20 cellular contexts compared by ENCODE assay signal in the genomic region with DNA sequence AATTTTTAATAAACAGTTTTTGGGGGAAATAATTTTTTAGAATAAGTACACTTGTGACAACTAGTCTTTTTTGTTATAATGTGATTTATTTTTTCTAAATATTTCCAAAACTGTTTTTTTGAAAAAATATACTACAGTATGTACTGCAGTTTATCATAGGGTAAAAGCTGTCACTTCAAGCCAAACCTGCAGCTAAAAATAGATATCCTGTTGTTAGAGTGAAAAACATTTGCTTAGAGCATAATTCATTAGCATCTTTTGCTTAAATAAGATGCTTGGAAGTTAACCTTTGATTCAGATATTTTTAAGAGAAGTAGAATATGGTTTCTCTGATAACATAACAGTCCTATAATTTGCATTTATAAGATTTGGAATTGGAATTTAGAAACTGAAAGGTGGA. TPM values are rescaled to one million over a fixed set of nuclear protein-coding genes. Genes with fewer than 3 reads are reported as not detected.
A peak's percentile ranks its signal among the peaks of the same experiment; 100 is the strongest.
DNase-seq lines count a peak whose midpoint lies in the region; ATAC-seq and TF ChIP-seq lines count a peak whose summit lies in the region.
"Had no signal": no experiment of that assay in that cellular context is flagged by ENCODE, and none has a peak within 500 bp of the region (broad histone marks: within the 10 kb centered on the region; RNA-seq: fewer than 3 reads in every experiment).

No MANE protein-coding gene starts in this region.

- ATAC-seq in HG02759 (IDR thresholded peaks at IDR 0.05; ENCODE audit: unreplicated experiment) (no peak), GM18517 (IDR thresholded peaks at IDR 0.05; ENCODE audit: unreplicated experiment) (no peak)
- ATAC-seq: esophagus mucosa, GM12878, left lung had no signal

- H3K4me1 Mint-ChIP-seq in activated CD4-positive, alpha-beta T cell treated with anti-CD3 and anti-CD28 coated beads, Interleukin-2, amount 10 ng/mL, durations not matched to agents 24 days and 14 days = peaks cover 42% of the 10 kb centered on the region
- peaks cover 84 to 100% of the 10 kb centered on the region in 2 donors for H3K4me1 Mint-ChIP-seq in immature natural killer cell

- no peak overlapping the region for H3K27ac ChIP-seq in DOHH2 (ENCODE audit: low read depth, low read length)
- H3K27ac ChIP-seq: left lung, PC-9, thoracic aorta had no signal

- H3K4me3 ChIP-seq in DOHH2 (ENCODE audit: low read length) = peak overlapping the region; percentile 19; the same call in 1 of the 2 replicates
- H3K4me3 ChIP-seq: GM12878, left lung, PC-9, thoracic aorta had no signal

- H3K27me3 Mint-ChIP-seq in activated CD4-positive, alpha-beta T cell treated with anti-CD3 and anti-CD28 coated beads, Interleukin-2, amount 10 ng/mL, durations not matched to agents 24 days and 14 days = no peaks in the 10 kb centered on the region
- peaks cover 0 to 3% (median 0%) of the 10 kb centered on the region in 3 donors for H3K27me3 Mint-ChIP-seq in immature natural killer cell (ENCODE audit: low read depth in 3 of 3)
- H3K27me3 Mint-ChIP-seq: activated CD4-positive, alpha-beta memory T cell treated with anti-CD3 and anti-CD28 coated beads for 36 hours had no signal

- no peaks in the 10 kb centered on the region for H3K9me2 ChIP-seq in DOHH2 (replicated peaks; ENCODE audit: control insufficient read depth, low read length)

- peaks cover 12% of the 10 kb centered on the region; the same call in 1 of the 2 replicates for H3K36me3 ChIP-seq in DOHH2 (ENCODE audit: control insufficient read depth, low read length)
- H3K36me3 ChIP-seq: left lung, thoracic aorta had no signal

- H4K20me1 ChIP-seq in DOHH2 (ENCODE audit: control insufficient read depth, insufficient read depth, low read depth, low read length) = no peaks in the 10 kb centered on the region

- H3K4me3 Mint-ChIP-seq in activated CD4-positive, alpha-beta T cell treated with anti-CD3 and anti-CD28 coated beads, Interleukin-2, amount 10 ng/mL, durations not matched to agents 24 days and 14 days = peak overlapping the region; percentile 25
- peak overlapping the region; percentile 44 to 75 (median 66) for H3K4me3 Mint-ChIP-seq in immature natural killer cell
- H3K4me3 Mint-ChIP-seq: activated CD4-positive, alpha-beta memory T cell treated with anti-CD3 and anti-CD28 coated beads for 36 hours had no signal

- no peaks in the 10 kb centered on the region for H3K27me3 ChIP-seq in DOHH2 (ENCODE audit: control insufficient read depth, low read length)
- H3K27me3 ChIP-seq: left lung had no signal

- H3K27ac Mint-ChIP-seq in activated CD4-positive, alpha-beta T cell treated with anti-CD3 and anti-CD28 coated beads, Interleukin-2, amount 10 ng/mL, durations not matched to agents 24 days and 14 days = no peak overlapping the region
- peak overlapping the region in 4 of 6 donors; percentile 21 to 83 (median 40) for H3K27ac Mint-ChIP-seq in immature natural killer cell
- H3K27ac Mint-ChIP-seq: activated CD4-positive, alpha-beta memory T cell treated with anti-CD3 and anti-CD28 coated beads for 36 hours had no signal

- peak overlapping the region; percentile 46 for H3K4me2 ChIP-seq in DOHH2 (ENCODE audit: low read length)
- H3K4me2 ChIP-seq: PC-9 had no signal

- no peak for DNase-seq in activated CD4-positive, alpha-beta T cell treated with anti-CD3 and anti-CD28 coated beads, Interleukin-2, amount 10 ng/mL, durations not matched to agents 24 days and 14 days
- DNase-seq in activated CD4-positive, alpha-beta T cell treated with anti-CD3 and anti-CD28 coated beads, Interleukin-2, amount 50 U/mL, for 4 hours = no peak
- peak; percentile 34 for DNase-seq in OCI-M1 (lab: John Stamatoyannopoulos, UW)
- DNase-seq in immature natural killer cell = no peak
- DNase-seq in stimulated activated CD4-positive, alpha-beta T cell treated with anti-CD3 and anti-CD28 coated beads, Interleukin-1b, Interleukin-23, amount 100 ng/mL, for 48 hours = no peak
- DNase-seq: activated CD4-positive, alpha-beta memory T cell treated with anti-CD3 and anti-CD28 coated beads for 36 hours; activated effector memory CD4-positive, alpha-beta T cell treated with anti-CD3 and anti-CD28 coated beads, Interleukin-2, amount 50 U/mL, for 16 hours; GDM1; left lung; NCI-H187 treated with DMSO at 0.1 percent for 48 hours; NCI-H524; PC-9; posterior cingulate gyrus; stimulated activated CD4-positive, alpha-beta T cell treated with anti-CD3 and anti-CD28 coated beads, Interleukin-4, amount 100 ng/mL, for 1 hour had no signal

- no peak for TF ChIP-seq CTCF in DOHH2 (IDR thresholded peaks at IDR 0.05; ENCODE audit: low read depth, low read length, poor library complexity, severe bottlenecking)

- no peaks in the 10 kb centered on the region for H3F3A ChIP-seq in DOHH2 (ENCODE audit: control insufficient read depth, insufficient read depth)

- H3K9me3 Mint-ChIP-seq in activated CD4-positive, alpha-beta T cell treated with anti-CD3 and anti-CD28 coated beads, Interleukin-2, amount 10 ng/mL, durations not matched to agents 24 days and 14 days = peaks cover 3% of the 10 kb centered on the region
- no peaks in the 10 kb centered on the region for H3K9me3 Mint-ChIP-seq in immature natural killer cell
- H3K9me3 Mint-ChIP-seq: activated CD4-positive, alpha-beta memory T cell treated with anti-CD3 and anti-CD28 coated beads for 36 hours had no signal

- H3K36me3 Mint-ChIP-seq in activated CD4-positive, alpha-beta T cell treated with anti-CD3 and anti-CD28 coated beads, Interleukin-2, amount 10 ng/mL, durations not matched to agents 24 days and 14 days (ENCODE audit: low read depth) = peaks cover 17% of the 10 kb centered on the region
- no peaks in the 10 kb centered on the region for H3K36me3 Mint-ChIP-seq in immature natural killer cell

- H3K4me1 ChIP-seq in DOHH2 (ENCODE audit: control insufficient read depth, low read length) = peaks cover 49% of the 10 kb centered on the region
- H3K4me1 ChIP-seq: left lung had no signal

- H3K9me3 ChIP-seq in DOHH2 (ENCODE audit: control insufficient read depth, insufficient read depth, low read length) = no peaks in the 10 kb centered on the region
- H3K9me3 ChIP-seq: left lung, thoracic aorta had no signal

- intact Hi-C loops in activated CD4-positive, alpha-beta T cell treated with anti-CD3 and anti-CD28 coated beads, Interleukin-2, amount 10 ng/mL, durations not matched to agents 24 days and 14 days (cut with micrococcal nuclease) = no loop called here

- H3K79me2 ChIP-seq in DOHH2 (ENCODE audit: control insufficient read depth, low read length) = peaks cover 95% of the 10 kb centered on the region

RNA-seq across cellular contexts. Expression of gene PRKACB, which starts 21.5 kb away (rescaled TPM):
- 19.1 and 19.3 TPM in 2 replicates for total RNA-seq in activated CD4-positive, alpha-beta T cell treated with anti-CD3 and anti-CD28 coated beads, Interleukin-2, amount 10 ng/mL, durations not matched to agents 24 days and 14 days
- polyA plus RNA-seq in immature natural killer cell = 100 to 1,000 TPM; 129 to 147 (median 131) TPM
